Comparison of ENCODE assay signal across 18 cellular contexts in the genomic region with DNA sequence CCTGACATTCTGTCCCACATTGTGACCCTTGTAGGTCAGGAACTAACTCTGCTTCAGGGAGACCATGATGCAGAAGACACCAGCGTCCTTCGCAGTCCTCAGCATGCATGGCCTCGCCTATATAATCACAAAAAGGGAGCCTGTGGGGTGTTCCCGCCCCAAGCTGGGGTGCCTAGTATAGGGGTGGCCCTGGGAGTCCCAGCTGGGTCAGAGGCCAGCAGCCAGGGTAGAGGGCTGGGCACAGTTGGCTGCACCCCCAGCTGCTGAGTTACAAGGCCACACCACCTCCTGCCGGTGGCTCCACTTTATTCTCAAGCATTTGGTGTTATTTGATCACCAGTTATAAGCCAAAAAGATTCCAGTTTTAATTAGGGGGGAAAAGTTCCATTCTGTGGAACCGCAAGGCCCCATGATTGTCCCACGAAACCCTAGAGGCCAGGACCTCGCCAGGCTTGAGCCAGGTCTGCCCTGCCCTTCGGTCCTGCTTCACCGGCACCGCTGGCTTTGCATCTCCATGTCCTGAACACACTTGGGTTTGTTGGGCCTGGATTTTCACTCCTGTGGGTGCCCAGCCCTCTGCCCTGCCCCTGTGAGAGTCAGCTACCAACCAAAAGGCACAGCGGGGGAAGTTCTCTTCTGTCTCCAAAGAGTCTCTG. TPM values are rescaled to one million over a fixed set of nuclear protein-coding genes. Genes with fewer than 3 reads are reported as not detected.
DNase-seq lines count a peak whose midpoint lies in the region; ATAC-seq and TF ChIP-seq lines count a peak whose summit lies in the region.
"Had no signal": no experiment of that assay in that cellular context is flagged by ENCODE, and none has a peak within 500 bp of the region (broad histone marks: within the 10 kb centered on the region; RNA-seq: fewer than 3 reads in every experiment).

No MANE protein-coding gene starts in this region.

- H3K36me3 ChIP-seq in heart right ventricle = no peaks in the 10 kb centered on the region
- no peaks in the 10 kb centered on the region for H3K36me3 ChIP-seq in mesendoderm (ENCODE audit: control insufficient read depth, insufficient read depth, low read length)
- H3K36me3 ChIP-seq: cardiac muscle cell, prostate gland had no signal

- no peak overlapping the region for H2BK5ac ChIP-seq in mesendoderm (ENCODE audit: low read length)

- peak in 2 of 3 donors; percentile 36 to 39 for DNase-seq in right cardiac atrium
- no peak for DNase-seq in heart right ventricle
- peak; percentile 49 for DNase-seq in chondrocyte (ENCODE audit: low spot score)
- DNase-seq in natural killer cell = peak; percentile 12
- DNase-seq in mesendoderm = no peak
- no peak for DNase-seq in T-helper 1 cell
- DNase-seq: activated CD4-positive, CD25-positive, alpha-beta regulatory T cell; naive B cell; NCI-H1694; NCI-H446; Right ventricle myocardium superior; stimulated activated CD4-positive, alpha-beta T cell treated with anti-CD3 and anti-CD28 coated beads, Interleukin-12 subunit alpha, Interleukin-12 subunit beta, amount 100 ng/mL, for 4 hours had no signal

- no peak for ATAC-seq in right cardiac atrium
- no peak for ATAC-seq in heart right ventricle
- ATAC-seq in natural killer cell = no peak
- no peak for ATAC-seq in HG03520 (IDR thresholded peaks at IDR 0.05; ENCODE audit: unreplicated experiment)
- no peak for ATAC-seq in HG02763 (IDR thresholded peaks at IDR 0.05; ENCODE audit: unreplicated experiment)

- H3K4ac ChIP-seq in mesendoderm (ENCODE audit: low read depth, low read length) = no peak overlapping the region

- H3K56ac ChIP-seq in mesendoderm (ENCODE audit: low read length) = no peak overlapping the region

- H3K27ac ChIP-seq in right cardiac atrium (ENCODE audit: low read length) (no peak overlapping the region), heart right ventricle (no peak overlapping the region), mesendoderm (ENCODE audit: low read depth, low read length) (no peak overlapping the region)
- H3K27ac ChIP-seq: cardiac muscle cell, prostate gland had no signal

- no peaks in the 10 kb centered on the region for H3K79me1 ChIP-seq in mesendoderm (ENCODE audit: low read length)

- no peak overlapping the region for H3K4me3 ChIP-seq in right cardiac atrium (ENCODE audit: low read length)
- no peak overlapping the region for H3K4me3 ChIP-seq in heart right ventricle
- H3K4me3 ChIP-seq in mesendoderm (ENCODE audit: low read length) = no peak overlapping the region
- H3K4me3 ChIP-seq: cardiac muscle cell, prostate gland had no signal

- no peak overlapping the region for H3K18ac ChIP-seq in mesendoderm (ENCODE audit: low read length)

- H3K27me3 ChIP-seq in right cardiac atrium (ENCODE audit: control insufficient read depth, insufficient read depth) (no peaks in the 10 kb centered on the region), heart right ventricle (no peaks in the 10 kb centered on the region), mesendoderm (ENCODE audit: insufficient read depth, low read length, poor library complexity) (no peaks in the 10 kb centered on the region)
- H3K27me3 ChIP-seq: cardiac muscle cell had no signal

- H2BK120ac ChIP-seq in mesendoderm (ENCODE audit: low read depth, low read length) = no peak overlapping the region

- H3K23ac ChIP-seq in mesendoderm (ENCODE audit: low read length) = no peak overlapping the region

- H3K27ac Mint-ChIP-seq in chondrocyte (ENCODE audit: unreplicated experiment) = no peak overlapping the region
- H3K27ac Mint-ChIP-seq in natural killer cell = no peak overlapping the region
- H3K27ac Mint-ChIP-seq: activated naive CD8-positive, alpha-beta T cell; stimulated activated naive CD8-positive, alpha-beta T cell treated with anti-CD3 and anti-CD28 coated beads, Interleukin-15, Interleukin-2, amounts not matched to agents 100 ng/mL and 50 ng/mL, for 24 hours had no signal

- TF ChIP-seq CTCF in heart right ventricle (IDR thresholded peaks at IDR 0.05) (no peak), chondrocyte (IDR thresholded peaks at IDR 0.05) (no peak), natural killer cell (IDR thresholded peaks at IDR 0.05) (no peak)

- H3K4me1 ChIP-seq in right cardiac atrium (ENCODE audit: control insufficient read depth, insufficient read depth, low read length) = no peaks in the 10 kb centered on the region
- H3K4me1 ChIP-seq in heart right ventricle = peaks cover under 1 to 11% (median 6%) of the 10 kb centered on the region in 9 donors
- no peaks in the 10 kb centered on the region for H3K4me1 ChIP-seq in mesendoderm (ENCODE audit: control insufficient read depth, low read depth, low read length)

- H3K9me3 ChIP-seq in right cardiac atrium (ENCODE audit: control insufficient read depth, low read length) = no peaks in the 10 kb centered on the region
- no peaks in the 10 kb centered on the region for H3K9me3 ChIP-seq in heart right ventricle
- H3K9me3 ChIP-seq: prostate gland had no signal

- H3K9me3 Mint-ChIP-seq in chondrocyte (ENCODE audit: low read depth) = no peaks in the 10 kb centered on the region
- H3K9me3 Mint-ChIP-seq in natural killer cell = no peaks in the 10 kb centered on the region
- H3K9me3 Mint-ChIP-seq: naive B cell; stimulated activated naive CD8-positive, alpha-beta T cell treated with anti-CD3 and anti-CD28 coated beads, Interleukin-15, Interleukin-2, amounts not matched to agents 100 ng/mL and 50 ng/mL, for 24 hours had no signal

- intact Hi-C loops in right cardiac atrium (cut with DNase I) = no loop called here
- intact Hi-C loops in heart right ventricle (cut with DNase I) = loop anchor here in 2 of 10 donors (5.0 kb wide), 2 partner anchors 37 to 38 kb away; no protein-coding TSS in a partner anchor
- intact Hi-C loops in natural killer cell (cut with micrococcal nuclease) = no loop called here

- H2AK5ac ChIP-seq in mesendoderm (ENCODE audit: low read length) = no peak overlapping the region

- H3K36me3 Mint-ChIP-seq in chondrocyte (ENCODE audit: low read depth) (no peaks in the 10 kb centered on the region), natural killer cell (no peaks in the 10 kb centered on the region)
- H3K36me3 Mint-ChIP-seq: naive B cell had no signal

- H4K5ac ChIP-seq in mesendoderm (ENCODE audit: low read length) = no peak overlapping the region

- no peak overlapping the region for H2BK15ac ChIP-seq in mesendoderm (replicated peaks; ENCODE audit: low read depth)

- no peak overlapping the region for H3K9ac ChIP-seq in mesendoderm (ENCODE audit: low read length)

- H3K4me1 Mint-ChIP-seq in chondrocyte (ENCODE audit: low read depth) = peaks cover 14% of the 10 kb centered on the region
- no peaks in the 10 kb centered on the region for H3K4me1 Mint-ChIP-seq in natural killer cell

- H3K27me3 Mint-ChIP-seq in chondrocyte (ENCODE audit: low read depth) = no peaks in the 10 kb centered on the region
- no peaks in the 10 kb centered on the region for H3K27me3 Mint-ChIP-seq in natural killer cell (ENCODE audit: low read depth in 2 of 2)
- H3K27me3 Mint-ChIP-seq: activated naive CD8-positive, alpha-beta T cell; naive B cell; stimulated activated naive CD8-positive, alpha-beta T cell treated with anti-CD3 and anti-CD28 coated beads, Interleukin-15, Interleukin-2, amounts not matched to agents 100 ng/mL and 50 ng/mL, for 24 hours had no signal

- H3K4me3 Mint-ChIP-seq in chondrocyte (ENCODE audit: unreplicated experiment) (no peak overlapping the region), natural killer cell (no peak overlapping the region)
- H3K4me3 Mint-ChIP-seq: activated naive CD8-positive, alpha-beta T cell; naive B cell; stimulated activated naive CD8-positive, alpha-beta T cell treated with anti-CD3 and anti-CD28 coated beads, Interleukin-15, Interleukin-2, amounts not matched to agents 100 ng/mL and 50 ng/mL, for 24 hours had no signal

- no peaks in the 10 kb centered on the region for H3K79me2 ChIP-seq in mesendoderm (ENCODE audit: control insufficient read depth, insufficient read depth, low read length)

- WGBS in right cardiac atrium = 94% methylated on average over 12 of the region's 12 CpGs
- 97% methylated on average over 12 of the region's 12 CpGs for WGBS in heart right ventricle, 2 donors
- no CpG with 5 or more reads among the region's 12 CpGs for WGBS in mesendoderm (ENCODE audit: extremely low coverage, insufficient coverage, low lambda C conversion rate)

- H4K8ac ChIP-seq in mesendoderm (ENCODE audit: low read depth, low read length) = no peak overlapping the region

- H3K4me2 ChIP-seq in mesendoderm (ENCODE audit: low read length) = no peak overlapping the region

RNA-seq across cellular contexts. Expression of gene GNB1L, which starts 15.0 kb away (rescaled TPM):
- 1 to 10 TPM; 2.8 to 4.9 (median 4.0) TPM for total RNA-seq in right cardiac atrium
- 2.1 TPM for polyA plus RNA-seq in right cardiac atrium
- total RNA-seq in heart right ventricle = 1 to 10 TPM in 8 of 10 donors, under 1 TPM in 2; 0.76 to 3.6 (median 1.8) TPM
- polyA plus RNA-seq in heart right ventricle = 1 to 10 TPM; 2.0 to 9.3 TPM
- 4.9 to 5.3 TPM (median 5.0 TPM) in 3 replicates for total RNA-seq in chondrocyte
- total RNA-seq in natural killer cell = 1 to 10 TPM; 5.1 to 5.3 (median 5.3) TPM
- polyA plus RNA-seq in mesendoderm (2013, experiment 1 of 2) = 4.7 TPM
- polyA plus RNA-seq in mesendoderm (2013, experiment 2 of 2) = 4.2 TPM

RNA-seq across cellular contexts. Expression of gene RTL10, which starts 15.0 kb away (rescaled TPM):
- total RNA-seq in right cardiac atrium (1 to 10 TPM; 6.8 to 9.9 (median 8.8) TPM), heart right ventricle (10 to 100 TPM in 2 of 10 donors, 1 to 10 TPM in 8; 5.3 to 12.0 (median 7.2) TPM), chondrocyte (15.6 to 24.5 TPM (median 18.2 TPM) in 3 replicates), natural killer cell (10 to 100 TPM in 2 of 3 donors, 1 to 10 TPM in 1; 6.4 to 12.5 (median 11.7) TPM)
- polyA plus RNA-seq in right cardiac atrium (5.8 TPM), heart right ventricle (1 to 10 TPM; 4.0 to 6.5 TPM)
- 7.4 TPM for polyA plus RNA-seq in mesendoderm (2013, experiment 1 of 2)
- polyA plus RNA-seq in mesendoderm (2013, experiment 2 of 2) = 7.6 TPM

Comparison
In these comparisons a context has a peak if more than half of its experiments do, and no peak if none do; other contexts are left out.
1. DNase-seq: peak in right cardiac atrium (2 of 3), chondrocyte (single experiment) and natural killer cell (single experiment); none in heart right ventricle (0 of 2), mesendoderm (single experiment) and T-helper 1 cell (0 of 5).